Comparison of ENCODE assay signal across 2 cellular contexts in the genomic region with DNA sequence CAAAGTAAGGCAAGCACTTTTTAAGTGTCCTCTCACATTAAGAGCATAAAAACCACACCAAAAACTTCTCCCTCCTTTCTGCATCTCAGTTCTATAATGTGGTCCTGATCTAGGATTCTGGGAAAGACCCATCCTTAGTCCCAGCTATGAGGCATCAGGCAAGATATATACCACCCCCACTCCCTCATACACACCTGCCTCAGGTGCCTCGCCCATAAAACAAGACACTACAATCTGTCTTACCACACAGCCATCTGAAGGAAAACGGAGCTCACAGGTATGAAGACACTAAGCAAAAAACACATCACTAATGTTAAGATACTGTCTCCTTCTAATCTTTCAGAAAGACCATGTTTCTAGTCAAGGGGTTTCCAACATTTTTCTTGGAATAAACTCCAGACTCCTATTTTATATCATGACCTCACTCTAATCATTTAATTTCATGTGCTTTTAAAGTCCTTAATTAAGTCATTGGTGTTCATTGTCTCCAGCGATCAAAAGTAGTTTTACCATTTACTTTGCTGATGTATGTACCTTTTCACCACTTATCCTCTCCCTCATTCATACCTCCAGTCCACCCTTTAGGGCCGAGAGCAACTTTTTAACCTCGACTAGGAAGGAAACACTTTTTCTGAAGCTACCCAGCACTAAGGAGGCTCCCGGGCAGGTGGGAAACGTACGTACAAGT.
TF ChIP-seq lines count a peak whose summit lies in the region.

No MANE protein-coding gene starts in this region.

TF ChIP-seq in A549, 52 proteins besides CTCF, POLR2A, EP300 and RAD21:
- TF ChIP-seq ESRRA (IDR thresholded peaks at IDR 0.05; ENCODE audit: borderline replicate concordance, low read length) (no peak), MYC (IDR thresholded peaks at IDR 0.05; ENCODE audit: borderline replicate concordance, low read length) (no peak), RCOR1 (IDR thresholded peaks at IDR 0.05; ENCODE audit: low read depth, low read length) (no peak), NPAS2 (CRISPR knock-in tag; IDR thresholded peaks at IDR 0.05; ENCODE audit: borderline replicate concordance) (no peak), CHD4 (IDR thresholded peaks at IDR 0.05; ENCODE audit: borderline replicate concordance) (no peak)
- TF ChIP-seq, protein P1, sequence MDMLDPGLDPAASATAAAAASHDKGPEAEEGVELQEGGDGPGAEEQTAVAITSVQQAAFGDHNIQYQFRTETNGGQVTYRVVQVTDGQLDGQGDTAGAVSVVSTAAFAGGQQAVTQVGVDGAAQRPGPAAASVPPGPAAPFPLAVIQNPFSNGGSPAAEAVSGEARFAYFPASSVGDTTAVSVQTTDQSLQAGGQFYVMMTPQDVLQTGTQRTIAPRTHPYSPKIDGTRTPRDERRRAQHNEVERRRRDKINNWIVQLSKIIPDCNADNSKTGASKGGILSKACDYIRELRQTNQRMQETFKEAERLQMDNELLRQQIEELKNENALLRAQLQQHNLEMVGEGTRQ (IDR thresholded peaks at IDR 0.05), result no peak

TF ChIP-seq in IMR-90, 13 proteins besides CTCF, POLR2A, EP300 and RAD21:
- TF ChIP-seq SMC3 (IDR thresholded peaks at IDR 0.05; ENCODE audit: low read depth, low read length) (no peak), NFE2L2 (IDR thresholded peaks at IDR 0.05; ENCODE audit: low read depth, low read length) (no peak), MAFK (IDR thresholded peaks at IDR 0.05; ENCODE audit: low read depth, low read length) (no peak), CHD1 (IDR thresholded peaks at IDR 0.05; ENCODE audit: low read depth, low read length) (no peak), MXI1 (IDR thresholded peaks at IDR 0.05; ENCODE audit: borderline replicate concordance, low read depth, low read length) (no peak), CEBPB (IDR thresholded peaks at IDR 0.05; ENCODE audit: low read depth, low read length) (no peak), FOS (IDR thresholded peaks at IDR 0.05; ENCODE audit: low read depth, low read length) (no peak), RFX5 (IDR thresholded peaks at IDR 0.05; ENCODE audit: low read depth, low read length) (no peak), MAZ (IDR thresholded peaks at IDR 0.05; ENCODE audit: borderline replicate concordance, low read depth, low read length) (no peak), BHLHE40 (IDR thresholded peaks at IDR 0.05; ENCODE audit: low read depth, low read length) (no peak), RCOR1 (IDR thresholded peaks at IDR 0.05; ENCODE audit: insufficient replicate concordance, low read length) (no peak)
- TF ChIP-seq, protein P2, sequence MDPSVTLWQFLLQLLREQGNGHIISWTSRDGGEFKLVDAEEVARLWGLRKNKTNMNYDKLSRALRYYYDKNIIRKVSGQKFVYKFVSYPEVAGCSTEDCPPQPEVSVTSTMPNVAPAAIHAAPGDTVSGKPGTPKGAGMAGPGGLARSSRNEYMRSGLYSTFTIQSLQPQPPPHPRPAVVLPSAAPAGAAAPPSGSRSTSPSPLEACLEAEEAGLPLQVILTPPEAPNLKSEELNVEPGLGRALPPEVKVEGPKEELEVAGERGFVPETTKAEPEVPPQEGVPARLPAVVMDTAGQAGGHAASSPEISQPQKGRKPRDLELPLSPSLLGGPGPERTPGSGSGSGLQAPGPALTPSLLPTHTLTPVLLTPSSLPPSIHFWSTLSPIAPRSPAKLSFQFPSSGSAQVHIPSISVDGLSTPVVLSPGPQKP (IDR thresholded peaks at IDR 0.05; ENCODE audit: borderline replicate concordance, low read depth, low read length), result no peak
- TF ChIP-seq, protein P1 (IDR thresholded peaks at IDR 0.05; ENCODE audit: low read depth, low read length), result no peak
